In genomic region chr19:483332-484072, GRCh38 we compare ENCODE assay signal across 17 cellular contexts. TPM values are rescaled to one million over a fixed set of nuclear protein-coding genes. Genes with fewer than 3 reads are reported as not detected.
DNase-seq lines count a peak whose midpoint lies in the region; ATAC-seq, FAIRE-seq and TF ChIP-seq lines count a peak whose summit lies in the region.
"Had no signal": no experiment of that assay in that cellular context is flagged by ENCODE, and none has a peak within 500 bp of the region (broad histone marks: within the 10 kb centered on the region; RNA-seq: fewer than 3 reads in every experiment).

No MANE protein-coding gene starts in this region.

- peaks cover 37% of the 10 kb centered on the region for H3K27me3 Mint-ChIP-seq in neural progenitor cell (ENCODE audit: insufficient read depth, low read depth)

- POLR2A ChIA-PET in HepG2 (lab: Yijun Ruan, JAX): no interaction called here
- POLR2A ChIA-PET in GM12878 (lab: Charles Lee): interaction anchor here (0.6 kb wide), 2 partner anchors 48 to 190 kb away, joined by 3 to 7 read pairs; no protein-coding TSS in a partner anchor

- peaks cover 22% of the 10 kb centered on the region for H3K9me3 Mint-ChIP-seq in neural progenitor cell

- H3K36me3 Mint-ChIP-seq in neural progenitor cell: peaks cover 7% of the 10 kb centered on the region
- H3K36me3 Mint-ChIP-seq: CD8-positive, alpha-beta memory T cell had no signal

- SMC1A ChIA-PET in GM12878 (lab: Charles Lee; ENCODE audit: uncharacterized antibody, unreplicated experiment): no interaction called here

- H3K36me3 ChIP-seq in HepG2 (replicated peaks in 1 of 2; ENCODE audit: control insufficient read depth in 1 of 2, insufficient read depth in 2 of 2, low read length in 2 of 2) (no peaks in the 10 kb centered on the region), right lobe of liver (no peaks in the 10 kb centered on the region), GM12878 (ENCODE audit: control insufficient read depth in 2 of 2, insufficient read depth in 2 of 2, low read length in 1 of 2) (no peaks in the 10 kb centered on the region), neural progenitor cell (no peaks in the 10 kb centered on the region)
- H3K36me3 ChIP-seq: BE2C, Peyer's patch had no signal

- H3K27ac ChIP-seq in HepG2 (ENCODE audit: extremely low read length, insufficient read depth, low read length): no peak overlapping the region
- no peak overlapping the region for H3K27ac ChIP-seq in right lobe of liver
- H3K27ac ChIP-seq in GM12878 (ENCODE audit: control insufficient read depth, insufficient read depth): no peak overlapping the region
- H3K27ac ChIP-seq in neural progenitor cell: no peak overlapping the region
- H3K27ac ChIP-seq: Peyer's patch had no signal

- peaks cover 45% of the 10 kb centered on the region for H3F3A ChIP-seq in neural progenitor cell (ENCODE audit: low read depth)

- H4K20me1 ChIP-seq in HepG2 (ENCODE audit: insufficient read depth, low read length) (no peaks in the 10 kb centered on the region; the same call in 1 of the 2 replicates), GM12878 (ENCODE audit: control insufficient read depth, insufficient read depth) (no peaks in the 10 kb centered on the region), neural progenitor cell (ENCODE audit: low read depth) (no peaks in the 10 kb centered on the region)

- H2AFZ ChIP-seq in HepG2 (ENCODE audit: low read length): no peak overlapping the region
- no peak overlapping the region for H2AFZ ChIP-seq in GM12878 (ENCODE audit: control insufficient read depth, low read depth, low read length)
- H2AFZ ChIP-seq in neural progenitor cell (replicated peaks): no peak overlapping the region

- H3K9me3 ChIP-seq in HepG2 (ENCODE audit: low read length): peaks cover 4% of the 10 kb centered on the region; the same call in 1 of the 2 replicates
- H3K9me3 ChIP-seq in right lobe of liver: no peaks in the 10 kb centered on the region
- no peaks in the 10 kb centered on the region; the same call in 2 of the 3 replicates for H3K9me3 ChIP-seq in GM12878 (replicated peaks; ENCODE audit: control insufficient read depth, insufficient read depth, low read length)
- no peaks in the 10 kb centered on the region for H3K9me3 ChIP-seq in neural progenitor cell (ENCODE audit: low read depth)
- H3K9me3 ChIP-seq: BE2C, Peyer's patch had no signal

- H3K4me1 ChIP-seq in HepG2 (ENCODE audit: insufficient read depth, low read length): peaks cover 45% of the 10 kb centered on the region
- peaks cover 0 to 2% (median 0%) of the 10 kb centered on the region in 4 donors for H3K4me1 ChIP-seq in right lobe of liver
- no peaks in the 10 kb centered on the region for H3K4me1 ChIP-seq in GM12878 (ENCODE audit: control insufficient read depth, insufficient read depth, low read length)
- peaks cover 15% of the 10 kb centered on the region for H3K4me1 ChIP-seq in neural progenitor cell
- H3K4me1 ChIP-seq: BE2C had no signal

- in situ Hi-C loops in HepG2 (cut with HindIII; ENCODE audit: extremely low pct_ligation_motif_present, low pct_unique_long_range_greater_than_20kb): loop anchor here (5.0 kb wide), 1 partner anchor 101 kb away; no protein-coding TSS in a partner anchor
- in situ Hi-C loops in GM12878 (cut with MboI): no loop called here

- H3K79me2 ChIP-seq in HepG2 (ENCODE audit: insufficient read depth, low read length): no peaks in the 10 kb centered on the region
- H3K79me2 ChIP-seq in GM12878 (ENCODE audit: control insufficient read depth, insufficient read depth, low read length): no peaks in the 10 kb centered on the region
- no peaks in the 10 kb centered on the region for H3K79me2 ChIP-seq in neural progenitor cell (ENCODE audit: low read depth)

- CTCF ChIA-PET in HepG2 (lab: Yijun Ruan, JAX; ENCODE audit: low intra/inter-chr PET ratio, low total read pairs) (no interaction called here), GM12878 (lab: Yijun Ruan, JAX) (interaction anchor here (0.9 kb wide), 1 partner anchor 27 kb away, joined by 5 read pairs; no protein-coding TSS in a partner anchor)

- no peak for ATAC-seq in HepG2
- ATAC-seq in right lobe of liver: no peak
- ATAC-seq in GM12878: no peak
- no peak for ATAC-seq in GM18502 (IDR thresholded peaks at IDR 0.05; ENCODE audit: poor library complexity, unreplicated experiment)
- no peak for ATAC-seq in GM18517 (IDR thresholded peaks at IDR 0.05; ENCODE audit: unreplicated experiment)

- H3K27me3 ChIP-seq in HepG2 (ENCODE audit: control insufficient read depth in 1 of 2, insufficient read depth in 2 of 2, low read length in 2 of 2) (peaks cover 2 to 4% of the 10 kb centered on the region in 2 experiments; a peak in 3 of 5 replicates), right lobe of liver (no peaks in the 10 kb centered on the region), GM12878 (replicated peaks in 1 of 2; ENCODE audit: control insufficient read depth in 2 of 2, insufficient read depth in 2 of 2, low read length in 1 of 2) (no peaks in the 10 kb centered on the region), neural progenitor cell (peaks cover 12% of the 10 kb centered on the region)
- H3K27me3 ChIP-seq: Peyer's patch had no signal

- WGBS in HepG2 (ENCODE audit: low lambda C conversion rate): 61% methylated on average over 6 of the region's 21 CpGs
- WGBS in right lobe of liver (ENCODE audit: insufficient coverage, low coverage, low lambda C conversion rate, missing lambda C conversion rate): 42% methylated on average over 13 of the region's 21 CpGs
- 51% methylated on average over 21 of the region's 21 CpGs for WGBS in GM12878 (ENCODE audit: insufficient coverage, insufficient replicate concordance, low lambda C conversion rate, missing lambda C conversion rate)

- FAIRE-seq in HepG2 (lab: Jason Lieb, UNC): no peak
- FAIRE-seq in GM12878 (lab: Jason Lieb, UNC): no peak
- FAIRE-seq: H54 had no signal

- H3K4me3 Mint-ChIP-seq in neural progenitor cell: no peak overlapping the region

- no peak for DNase-seq in HepG2 (ENCODE audit: low spot score)
- DNase-seq in right lobe of liver: no peak
- no peak for DNase-seq in GM12878 (ENCODE audit: low read depth, low spot score)
- no peak for DNase-seq in neural progenitor cell (ENCODE audit: low spot score)
- DNase-seq in activated CD4-positive, alpha-beta T cell treated with anti-CD3 and anti-CD28 coated beads, Interleukin-2, amount 50 U/mL, for 4 hours: no peak
- DNase-seq: BE2C; CD8-positive, alpha-beta memory T cell; NCI-H1417 treated with DMSO at 0.1 percent for 48 hours; NCI-H2081; NCI-H526; Peyer's patch; SHP77 treated with DMSO at 0.1 percent for 48 hours had no signal

- H3K4me3 ChIP-seq in HepG2 (replicated peaks in 1 of 3; ENCODE audit: insufficient read depth in 1 of 3, low read depth in 2 of 3, low read length in 3 of 3) (no peak overlapping the region), right lobe of liver (no peak overlapping the region), GM12878 (no peak overlapping the region), neural progenitor cell (no peak overlapping the region)
- H3K4me3 ChIP-seq: Peyer's patch had no signal

- TF ChIP-seq POLR2A in HepG2 (IDR thresholded peaks at IDR 0.05; ENCODE audit: insufficient read depth in 1 of 2, low read depth in 2 of 2, low read length in 2 of 2) (no peak), right lobe of liver (IDR thresholded peaks at IDR 0.05) (no peak), GM12878 (IDR thresholded peaks at IDR 0.05; ENCODE audit: low read depth, low read length) (no peak)

- RAD21 ChIA-PET in GM12878 (lab: Charles Lee; ENCODE audit: unreplicated experiment): no interaction called here

- BruUV-seq in HepG2 (replicated peaks; lab: Mats Ljungman, UMichigan): no TSS peak
- BruUV-seq in GM12878 (replicated peaks; lab: Mats Ljungman, UMichigan): no TSS peak

- H3K4me2 ChIP-seq in HepG2 (ENCODE audit: low read depth, low read length) (no peak overlapping the region), GM12878 (ENCODE audit: control insufficient read depth, insufficient read depth) (no peak overlapping the region), neural progenitor cell (no peak overlapping the region)

- TF ChIP-seq RAD21 in HepG2 (CRISPR knock-in tag; IDR thresholded peaks at IDR 0.05): no peak
- TF ChIP-seq RAD21 in GM12878 (IDR thresholded peaks at IDR 0.05; ENCODE audit: insufficient read depth, low read depth, low read length): no peak

- H3K9ac ChIP-seq in HepG2 (ENCODE audit: insufficient read depth, low read depth, low read length): no peak overlapping the region
- H3K9ac ChIP-seq in GM12878 (ENCODE audit: control insufficient read depth, insufficient read depth, low read length): no peak overlapping the region
- H3K9ac ChIP-seq in neural progenitor cell: no peak overlapping the region

- intact Hi-C loops in HepG2 (cut with micrococcal nuclease; ENCODE audit: unreplicated experiment) (no loop called here), right lobe of liver (cut with DNase I) (no loop called here), GM12878 (cut with micrococcal nuclease; ENCODE audit: unreplicated experiment) (no loop called here)

- H3K27ac Mint-ChIP-seq in neural progenitor cell: peak overlapping the region; percentile 91
- H3K27ac Mint-ChIP-seq: CD8-positive, alpha-beta memory T cell had no signal

- TF ChIP-seq EP300 in HepG2 (IDR thresholded peaks at IDR 0.05; ENCODE audit: low read depth in 2 of 2, low read length in 2 of 2): no peak
- no peak for TF ChIP-seq EP300 in HepG2 (CRISPR knock-in tag; IDR thresholded peaks at IDR 0.05; ENCODE audit: borderline replicate concordance)
- no peak for TF ChIP-seq EP300 in GM12878 (IDR thresholded peaks at IDR 0.05; ENCODE audit: borderline replicate concordance in 1 of 2, control insufficient read depth in 1 of 2, low read depth in 2 of 2, low read length in 2 of 2)

- TF ChIP-seq CTCF in HepG2 (CRISPR knock-in tag; IDR thresholded peaks at IDR 0.05) (no peak), right lobe of liver (IDR thresholded peaks at IDR 0.05) (no peak), GM12878 (IDR thresholded peaks at IDR 0.05 in 2 of 3, conservative IDR thresholded peaks at IDR 0.05 in 1 of 3; ENCODE audit: control insufficient read depth in 2 of 3, extremely low read depth in 1 of 3, insufficient read depth in 1 of 3, low read depth in 3 of 3, low read length in 3 of 3) (no peak), neural progenitor cell (IDR thresholded peaks at IDR 0.05) (no peak)

- H3K4me1 Mint-ChIP-seq in neural progenitor cell: peaks cover 45% of the 10 kb centered on the region

RNA-seq across cellular contexts. Expression of gene MADCAM1, which starts 12.8 kb away (rescaled TPM):
- total RNA-seq in HepG2 (2016; rRNA removed; fragmentation: Illumina TruSeq; extraction: Trizol) (0.21 and 0.33 TPM in 2 replicates), right lobe of liver (under 1 TPM; 0.11 to 0.69 (median 0.31) TPM), GM12878 (2014; rRNA removed) (not detected in 2 replicates), GM12878 (2014; rRNA removed; fragmentation: Illumina TruSeq; extraction: Trizol) (not detected in 2 replicates), GM12878 (2021) (0.16 and 0.31 TPM in 2 replicates), neural progenitor cell (ENCODE audit: low replicate concordance) (0.09 TPM in 1 of 2 replicates, not detected in the other)
- total RNA-seq in HepG2 (2016; cell fraction: cytosol; rRNA removed; fragmentation: Illumina TruSeq; extraction: Trizol; ENCODE audit: low read depth): 0.30 and 0.44 TPM in 2 replicates
- 0.30 TPM in 1 of 2 replicates, not detected in the other for total RNA-seq in HepG2 (2016; cell fraction: insoluble cytoplasmic fraction; rRNA removed; fragmentation: Illumina TruSeq; extraction: Trizol)
- total RNA-seq in HepG2 (2016; cell fraction: membrane; rRNA removed; fragmentation: Illumina TruSeq; extraction: Trizol): 0.37 and 0.45 TPM in 2 replicates
- 0.22 TPM in 1 of 2 replicates, not detected in the other for total RNA-seq in HepG2 (2016; cell fraction: nucleus; rRNA removed; fragmentation: Illumina TruSeq; extraction: Trizol)
- polyA plus RNA-seq in HepG2 (2011; rRNA removed) (0.29 and 0.39 TPM in 2 replicates), GM12878 (2011; rRNA removed) (not detected in 2 replicates), GM12878 (2014; fragmentation: Illumina TruSeq; extraction: Trizol) (0.06 TPM in 1 of 2 replicates, not detected in the other), GM12878 (2014; fragmentation: Nextera tagmentation; extraction: Ambion mirVana) (not detected), GM12878 (2014; rRNA removed) (0.19 and 0.24 TPM in 2 replicates), GM12878 (2016; fragmentation: Nextera tagmentation; extraction: Ambion mirVana) (under 1 TPM; 0.31 to 0.32 TPM)
- polyA plus RNA-seq in HepG2 (2011; cell fraction: cytosol; rRNA removed): 0.42 and 0.60 TPM in 2 replicates
- polyA plus RNA-seq in HepG2 (2011; cell fraction: nucleus; rRNA removed): 1.9 and 2.3 TPM in 2 replicates
- 1.7 and 2.3 TPM in 2 replicates for polyA plus RNA-seq in HepG2 (2012)
- 0.62 and 0.89 TPM in 2 replicates for polyA plus RNA-seq in HepG2 (2016; cell fraction: cytosol; fragmentation: Illumina TruSeq; extraction: Trizol; ENCODE audit: low read depth)
- 0.33 and 0.51 TPM in 2 replicates for polyA plus RNA-seq in HepG2 (2016; cell fraction: insoluble cytoplasmic fraction; fragmentation: Illumina TruSeq; extraction: Trizol; ENCODE audit: low read depth)
- polyA plus RNA-seq in HepG2 (2016; cell fraction: membrane; fragmentation: Illumina TruSeq; extraction: Trizol; ENCODE audit: low read depth): 0.74 and 0.99 TPM in 2 replicates
- 0.89 and 1.4 TPM in 2 replicates for polyA plus RNA-seq in HepG2 (2016; cell fraction: nucleus; fragmentation: Illumina TruSeq; extraction: Trizol; ENCODE audit: insufficient read depth, low read depth)
- 1.1 TPM in 1 of 2 replicates, not detected in the other for polyA minus RNA-seq in HepG2 (2011; rRNA and poly(A)+ RNA removed; ENCODE audit: low replicate concordance)
- polyA minus RNA-seq in HepG2 (2011; cell fraction: cytosol; rRNA and poly(A)+ RNA removed): 0.62 and 0.89 TPM in 2 replicates
- polyA minus RNA-seq in HepG2 (2011; cell fraction: nucleus; rRNA and poly(A)+ RNA removed): 0.26 and 0.75 TPM in 2 replicates
- total RNA-seq in GM12878 (2013; cell fraction: nucleolus; rRNA removed): 0.47 and 1.0 TPM in 2 replicates
- 0.14 TPM for polyA plus RNA-seq in GM12878 (2011; ENCODE audit: low read depth)
- 0.28 TPM in 1 of 2 replicates, not detected in the other for polyA plus RNA-seq in GM12878 (2011; cell fraction: cytosol; rRNA removed)
- polyA plus RNA-seq in GM12878 (2011; cell fraction: nucleus; rRNA removed): 1.3 and 1.4 TPM in 2 replicates
- polyA plus RNA-seq in GM12878 (2012): 0.62 and 0.76 TPM in 2 replicates
- polyA minus RNA-seq in GM12878 (2011; rRNA and poly(A)+ RNA removed): 0.21 TPM in 1 of 2 replicates, not detected in the other
- polyA minus RNA-seq in GM12878 (2011; cell fraction: cytosol; rRNA and poly(A)+ RNA removed): not detected in 2 replicates
- 0.36 and 0.57 TPM in 2 replicates for polyA minus RNA-seq in GM12878 (2011; cell fraction: nucleus; rRNA and poly(A)+ RNA removed)
- total RNA-seq: HT1080 had no signal
- polyA plus RNA-seq: AG04450 had no signal

RNA-seq across cellular contexts. Expression of gene SHC2, which starts 22.7 kb away (rescaled TPM):
- 4.8 and 9.0 TPM in 2 replicates for total RNA-seq in HepG2 (2016; rRNA removed; fragmentation: Illumina TruSeq; extraction: Trizol)
- total RNA-seq in HepG2 (2016; cell fraction: cytosol; rRNA removed; fragmentation: Illumina TruSeq; extraction: Trizol; ENCODE audit: low read depth): 11.0 and 12.0 TPM in 2 replicates
- total RNA-seq in HepG2 (2016; cell fraction: insoluble cytoplasmic fraction; rRNA removed; fragmentation: Illumina TruSeq; extraction: Trizol): 3.9 and 8.8 TPM in 2 replicates
- 12.6 and 14.2 TPM in 2 replicates for total RNA-seq in HepG2 (2016; cell fraction: membrane; rRNA removed; fragmentation: Illumina TruSeq; extraction: Trizol)
- 7.1 and 9.7 TPM in 2 replicates for total RNA-seq in HepG2 (2016; cell fraction: nucleus; rRNA removed; fragmentation: Illumina TruSeq; extraction: Trizol)
- polyA plus RNA-seq in HepG2 (2011; rRNA removed): 18.3 and 35.8 TPM in 2 replicates
- polyA plus RNA-seq in HepG2 (2011; cell fraction: cytosol; rRNA removed): 12.4 and 18.0 TPM in 2 replicates
- 247 and 276 TPM in 2 replicates for polyA plus RNA-seq in HepG2 (2011; cell fraction: nucleus; rRNA removed)
- 21.5 and 36.3 TPM in 2 replicates for polyA plus RNA-seq in HepG2 (2012)
- 11.4 and 12.5 TPM in 2 replicates for polyA plus RNA-seq in HepG2 (2016; cell fraction: cytosol; fragmentation: Illumina TruSeq; extraction: Trizol; ENCODE audit: low read depth)
- polyA plus RNA-seq in HepG2 (2016; cell fraction: insoluble cytoplasmic fraction; fragmentation: Illumina TruSeq; extraction: Trizol; ENCODE audit: low read depth): 4.7 and 5.3 TPM in 2 replicates
- 13.0 and 14.2 TPM in 2 replicates for polyA plus RNA-seq in HepG2 (2016; cell fraction: membrane; fragmentation: Illumina TruSeq; extraction: Trizol; ENCODE audit: low read depth)
- 30.5 and 30.9 TPM in 2 replicates for polyA plus RNA-seq in HepG2 (2016; cell fraction: nucleus; fragmentation: Illumina TruSeq; extraction: Trizol; ENCODE audit: insufficient read depth, low read depth)
- 39.0 TPM in 1 of 2 replicates, not detected in the other for polyA minus RNA-seq in HepG2 (2011; rRNA and poly(A)+ RNA removed; ENCODE audit: low replicate concordance)
- polyA minus RNA-seq in HepG2 (2011; cell fraction: cytosol; rRNA and poly(A)+ RNA removed): 11.5 and 24.1 TPM in 2 replicates
- 14.5 and 16.0 TPM in 2 replicates for polyA minus RNA-seq in HepG2 (2011; cell fraction: nucleus; rRNA and poly(A)+ RNA removed)
- total RNA-seq in right lobe of liver: 10 to 100 TPM; 48.4 to 69.9 (median 59.1) TPM
- total RNA-seq in GM12878 (2013; cell fraction: nucleolus; rRNA removed): not detected in 2 replicates
- not detected in 2 replicates for total RNA-seq in GM12878 (2014; rRNA removed)
- total RNA-seq in GM12878 (2014; rRNA removed; fragmentation: Illumina TruSeq; extraction: Trizol): not detected in 2 replicates
- total RNA-seq in GM12878 (2021): 0.08 TPM in 1 of 2 replicates, not detected in the other
- polyA plus RNA-seq in GM12878 (2011; ENCODE audit: low read depth): not detected
- polyA plus RNA-seq in GM12878 (2011; rRNA removed): not detected in 2 replicates
- not detected in 2 replicates for polyA plus RNA-seq in GM12878 (2011; cell fraction: cytosol; rRNA removed)
- polyA plus RNA-seq in GM12878 (2011; cell fraction: nucleus; rRNA removed): not detected in 2 replicates
- polyA plus RNA-seq in GM12878 (2012): not detected in 2 replicates
- not detected in 2 replicates for polyA plus RNA-seq in GM12878 (2014; fragmentation: Illumina TruSeq; extraction: Trizol)
- not detected for polyA plus RNA-seq in GM12878 (2014; fragmentation: Nextera tagmentation; extraction: Ambion mirVana)
- not detected in 2 replicates for polyA plus RNA-seq in GM12878 (2014; rRNA removed)
- polyA plus RNA-seq in GM12878 (2016; fragmentation: Nextera tagmentation; extraction: Ambion mirVana): not detected
- not detected in 2 replicates for polyA minus RNA-seq in GM12878 (2011; rRNA and poly(A)+ RNA removed)
- polyA minus RNA-seq in GM12878 (2011; cell fraction: cytosol; rRNA and poly(A)+ RNA removed): not detected in 2 replicates
- polyA minus RNA-seq in GM12878 (2011; cell fraction: nucleus; rRNA and poly(A)+ RNA removed): not detected in 2 replicates
- total RNA-seq in neural progenitor cell (ENCODE audit: low replicate concordance): 3.2 and 15.9 TPM in 2 replicates
- polyA plus RNA-seq: CD8-positive, alpha-beta memory T cell had no signal

RNA-seq across cellular contexts. Expression of gene TPGS1, which starts 23.8 kb away (rescaled TPM):
- 4.2 and 6.2 TPM in 2 replicates for total RNA-seq in HepG2 (2016; rRNA removed; fragmentation: Illumina TruSeq; extraction: Trizol)
- total RNA-seq in HepG2 (2016; cell fraction: cytosol; rRNA removed; fragmentation: Illumina TruSeq; extraction: Trizol; ENCODE audit: low read depth): 4.1 and 5.0 TPM in 2 replicates
- 3.9 and 5.0 TPM in 2 replicates for total RNA-seq in HepG2 (2016; cell fraction: insoluble cytoplasmic fraction; rRNA removed; fragmentation: Illumina TruSeq; extraction: Trizol)
- 4.2 and 4.9 TPM in 2 replicates for total RNA-seq in HepG2 (2016; cell fraction: membrane; rRNA removed; fragmentation: Illumina TruSeq; extraction: Trizol)
- 2.4 and 3.4 TPM in 2 replicates for total RNA-seq in HepG2 (2016; cell fraction: nucleus; rRNA removed; fragmentation: Illumina TruSeq; extraction: Trizol)
- 1.1 and 2.0 TPM in 2 replicates for polyA plus RNA-seq in HepG2 (2011; rRNA removed)
- 1.7 and 4.3 TPM in 2 replicates for polyA plus RNA-seq in HepG2 (2011; cell fraction: cytosol; rRNA removed)
- 3.3 and 3.7 TPM in 2 replicates for polyA plus RNA-seq in HepG2 (2011; cell fraction: nucleus; rRNA removed)
- 1.0 and 2.2 TPM in 2 replicates for polyA plus RNA-seq in HepG2 (2012)
- polyA plus RNA-seq in HepG2 (2016; cell fraction: cytosol; fragmentation: Illumina TruSeq; extraction: Trizol; ENCODE audit: low read depth): 2.0 and 2.2 TPM in 2 replicates
- polyA plus RNA-seq in HepG2 (2016; cell fraction: insoluble cytoplasmic fraction; fragmentation: Illumina TruSeq; extraction: Trizol; ENCODE audit: low read depth): 3.3 and 4.8 TPM in 2 replicates
- 2.0 and 2.2 TPM in 2 replicates for polyA plus RNA-seq in HepG2 (2016; cell fraction: membrane; fragmentation: Illumina TruSeq; extraction: Trizol; ENCODE audit: low read depth)
- 3.1 and 4.1 TPM in 2 replicates for polyA plus RNA-seq in HepG2 (2016; cell fraction: nucleus; fragmentation: Illumina TruSeq; extraction: Trizol; ENCODE audit: insufficient read depth, low read depth)
- 2.3 and 2.8 TPM in 2 replicates for polyA minus RNA-seq in HepG2 (2011; rRNA and poly(A)+ RNA removed; ENCODE audit: low replicate concordance)
- polyA minus RNA-seq in HepG2 (2011; cell fraction: cytosol; rRNA and poly(A)+ RNA removed): 1.4 and 1.8 TPM in 2 replicates
- 2.1 and 2.3 TPM in 2 replicates for polyA minus RNA-seq in HepG2 (2011; cell fraction: nucleus; rRNA and poly(A)+ RNA removed)
- 10 to 100 TPM in 3 of 6 experiments, 1 to 10 TPM in 3; 8.2 to 42.2 (median 10.3) TPM for total RNA-seq in right lobe of liver
- total RNA-seq in GM12878 (2013; cell fraction: nucleolus; rRNA removed): 5.4 and 6.8 TPM in 2 replicates
- total RNA-seq in GM12878 (2014; rRNA removed): 19.3 and 24.7 TPM in 2 replicates
- total RNA-seq in GM12878 (2014; rRNA removed; fragmentation: Illumina TruSeq; extraction: Trizol): 0.46 and 0.72 TPM in 2 replicates
- total RNA-seq in GM12878 (2021): 20.4 and 21.5 TPM in 2 replicates
- polyA plus RNA-seq in GM12878 (2011; ENCODE audit: low read depth): 0.42 TPM
- 0.26 and 0.86 TPM in 2 replicates for polyA plus RNA-seq in GM12878 (2011; rRNA removed)
- polyA plus RNA-seq in GM12878 (2011; cell fraction: cytosol; rRNA removed): 1.7 and 5.1 TPM in 2 replicates
- polyA plus RNA-seq in GM12878 (2011; cell fraction: nucleus; rRNA removed): 2.8 and 4.9 TPM in 2 replicates
- 4.8 and 5.9 TPM in 2 replicates for polyA plus RNA-seq in GM12878 (2012)
- polyA plus RNA-seq in GM12878 (2014; fragmentation: Illumina TruSeq; extraction: Trizol): 0.24 TPM in 1 of 2 replicates, not detected in the other
- not detected for polyA plus RNA-seq in GM12878 (2014; fragmentation: Nextera tagmentation; extraction: Ambion mirVana)
- 18.1 and 21.3 TPM in 2 replicates for polyA plus RNA-seq in GM12878 (2014; rRNA removed)
- polyA plus RNA-seq in GM12878 (2016; fragmentation: Nextera tagmentation; extraction: Ambion mirVana): 10 to 100 TPM in 1 of 2 experiments, 1 to 10 TPM in 1; 1.3 to 14.1 TPM
- 0.95 and 1.7 TPM in 2 replicates for polyA minus RNA-seq in GM12878 (2011; rRNA and poly(A)+ RNA removed)
- 2.4 TPM in 1 of 2 replicates, not detected in the other for polyA minus RNA-seq in GM12878 (2011; cell fraction: cytosol; rRNA and poly(A)+ RNA removed)
- 2.1 and 4.2 TPM in 2 replicates for polyA minus RNA-seq in GM12878 (2011; cell fraction: nucleus; rRNA and poly(A)+ RNA removed)
- total RNA-seq in neural progenitor cell (ENCODE audit: low replicate concordance): 9.4 and 31.1 TPM in 2 replicates

RNA-seq across cellular contexts. Expression of gene CDC34, which starts 48.1 kb away (rescaled TPM):
- total RNA-seq in HepG2 (2016; rRNA removed; fragmentation: Illumina TruSeq; extraction: Trizol): 119 and 138 TPM in 2 replicates
- total RNA-seq in HepG2 (2016; cell fraction: cytosol; rRNA removed; fragmentation: Illumina TruSeq; extraction: Trizol; ENCODE audit: low read depth): 181 and 194 TPM in 2 replicates
- 104 and 144 TPM in 2 replicates for total RNA-seq in HepG2 (2016; cell fraction: insoluble cytoplasmic fraction; rRNA removed; fragmentation: Illumina TruSeq; extraction: Trizol)
- 198 and 240 TPM in 2 replicates for total RNA-seq in HepG2 (2016; cell fraction: membrane; rRNA removed; fragmentation: Illumina TruSeq; extraction: Trizol)
- total RNA-seq in HepG2 (2016; cell fraction: nucleus; rRNA removed; fragmentation: Illumina TruSeq; extraction: Trizol): 59.6 and 65.5 TPM in 2 replicates
- 140 and 150 TPM in 2 replicates for polyA plus RNA-seq in HepG2 (2011; rRNA removed)
- polyA plus RNA-seq in HepG2 (2011; cell fraction: cytosol; rRNA removed): 102 and 147 TPM in 2 replicates
- 121 and 122 TPM in 2 replicates for polyA plus RNA-seq in HepG2 (2011; cell fraction: nucleus; rRNA removed)
- 90.8 and 101 TPM in 2 replicates for polyA plus RNA-seq in HepG2 (2012)
- polyA plus RNA-seq in HepG2 (2016; cell fraction: cytosol; fragmentation: Illumina TruSeq; extraction: Trizol; ENCODE audit: low read depth): 157 and 191 TPM in 2 replicates
- polyA plus RNA-seq in HepG2 (2016; cell fraction: insoluble cytoplasmic fraction; fragmentation: Illumina TruSeq; extraction: Trizol; ENCODE audit: low read depth): 118 and 140 TPM in 2 replicates
- 153 and 184 TPM in 2 replicates for polyA plus RNA-seq in HepG2 (2016; cell fraction: membrane; fragmentation: Illumina TruSeq; extraction: Trizol; ENCODE audit: low read depth)
- polyA plus RNA-seq in HepG2 (2016; cell fraction: nucleus; fragmentation: Illumina TruSeq; extraction: Trizol; ENCODE audit: insufficient read depth, low read depth): 130 and 138 TPM in 2 replicates
- 60.5 and 88.3 TPM in 2 replicates for polyA minus RNA-seq in HepG2 (2011; rRNA and poly(A)+ RNA removed; ENCODE audit: low replicate concordance)
- polyA minus RNA-seq in HepG2 (2011; cell fraction: cytosol; rRNA and poly(A)+ RNA removed): 42.1 and 46.2 TPM in 2 replicates
- 19.1 and 22.1 TPM in 2 replicates for polyA minus RNA-seq in HepG2 (2011; cell fraction: nucleus; rRNA and poly(A)+ RNA removed)
- total RNA-seq in right lobe of liver: 10 to 100 TPM; 44.8 to 81.8 (median 49.5) TPM
- total RNA-seq in GM12878 (2013; cell fraction: nucleolus; rRNA removed): 16.2 and 17.0 TPM in 2 replicates
- 48.9 and 50.5 TPM in 2 replicates for total RNA-seq in GM12878 (2014; rRNA removed)
- 17.6 and 18.5 TPM in 2 replicates for total RNA-seq in GM12878 (2014; rRNA removed; fragmentation: Illumina TruSeq; extraction: Trizol)
- total RNA-seq in GM12878 (2021): 41.4 and 41.9 TPM in 2 replicates
- 7.5 TPM for polyA plus RNA-seq in GM12878 (2011; ENCODE audit: low read depth)
- polyA plus RNA-seq in GM12878 (2011; rRNA removed): 14.6 and 38.5 TPM in 2 replicates
- polyA plus RNA-seq in GM12878 (2011; cell fraction: cytosol; rRNA removed): 36.8 and 52.4 TPM in 2 replicates
- 41.4 and 53.6 TPM in 2 replicates for polyA plus RNA-seq in GM12878 (2011; cell fraction: nucleus; rRNA removed)
- polyA plus RNA-seq in GM12878 (2012): 22.7 and 23.7 TPM in 2 replicates
- 5.9 and 14.9 TPM in 2 replicates for polyA plus RNA-seq in GM12878 (2014; fragmentation: Illumina TruSeq; extraction: Trizol)
- polyA plus RNA-seq in GM12878 (2014; fragmentation: Nextera tagmentation; extraction: Ambion mirVana): 1 to 10 TPM in 1 of 2 experiments, under 1 TPM in 1; 0.31 to 1.3 TPM
- 43.8 and 49.3 TPM in 2 replicates for polyA plus RNA-seq in GM12878 (2014; rRNA removed)
- 10 to 100 TPM in 1 of 2 experiments, 1 to 10 TPM in 1; 6.9 to 41.1 TPM for polyA plus RNA-seq in GM12878 (2016; fragmentation: Nextera tagmentation; extraction: Ambion mirVana)
- 10.9 and 19.3 TPM in 2 replicates for polyA minus RNA-seq in GM12878 (2011; rRNA and poly(A)+ RNA removed)
- polyA minus RNA-seq in GM12878 (2011; cell fraction: cytosol; rRNA and poly(A)+ RNA removed): 11.0 and 15.9 TPM in 2 replicates
- polyA minus RNA-seq in GM12878 (2011; cell fraction: nucleus; rRNA and poly(A)+ RNA removed): 6.5 and 9.4 TPM in 2 replicates
- 42.5 and 92.6 TPM in 2 replicates for total RNA-seq in neural progenitor cell (ENCODE audit: low replicate concordance)
